ENCODE assay signal across 10 cellular contexts in genomic region chr2:212940816-212941215, GRCh38.
DNase-seq lines count a peak whose midpoint lies in the region; ATAC-seq, FAIRE-seq and TF ChIP-seq lines count a peak whose summit lies in the region.
"Had no signal": no experiment of that assay in that cellular context is flagged by ENCODE, and none has a peak within 500 bp of the region (broad histone marks: within the 10 kb centered on the region; RNA-seq: fewer than 3 reads in every experiment).

No MANE protein-coding gene starts in this region.

- H3K18ac ChIP-seq in mesendoderm (ENCODE audit: low read length), result no peak overlapping the region

- no peaks in the 10 kb centered on the region for H3K36me3 ChIP-seq in bronchial epithelial cell (ENCODE audit: control insufficient read depth, insufficient read depth, low read length)
- no peaks in the 10 kb centered on the region for H3K36me3 ChIP-seq in mesendoderm (ENCODE audit: control insufficient read depth, insufficient read depth, low read length)
- no peaks in the 10 kb centered on the region for H3K36me3 ChIP-seq in CD4-positive, alpha-beta memory T cell (ENCODE audit: insufficient read depth, low read length)

- no peak overlapping the region for H3K27ac ChIP-seq in mesendoderm (ENCODE audit: low read depth, low read length)
- H3K27ac ChIP-seq in CD4-positive, alpha-beta memory T cell (ENCODE audit: low read depth, low read length), result no peak overlapping the region

- no peaks in the 10 kb centered on the region for H3K9me3 Mint-ChIP-seq in activated CD4-positive, alpha-beta T cell treated with anti-CD3 and anti-CD28 coated beads, Interleukin-2, amount 10 ng/mL, durations not matched to agents 7 days and 5 days
- peaks cover 0 to 4% (median 0%) of the 10 kb centered on the region in 8 donors for H3K9me3 Mint-ChIP-seq in CD4-positive, alpha-beta memory T cell

- no peaks in the 10 kb centered on the region for H3K4me1 Mint-ChIP-seq in activated CD4-positive, alpha-beta T cell treated with anti-CD3 and anti-CD28 coated beads, Interleukin-2, amount 10 ng/mL, durations not matched to agents 7 days and 5 days
- H3K4me1 Mint-ChIP-seq in CD4-positive, alpha-beta memory T cell, result no peaks in the 10 kb centered on the region

- H3K9ac ChIP-seq in mesendoderm (ENCODE audit: low read length), result no peak overlapping the region

- H3K27me3 Mint-ChIP-seq in activated CD4-positive, alpha-beta T cell treated with anti-CD3 and anti-CD28 coated beads, Interleukin-2, amount 10 ng/mL, durations not matched to agents 7 days and 5 days, result no peaks in the 10 kb centered on the region
- no peaks in the 10 kb centered on the region for H3K27me3 Mint-ChIP-seq in CD4-positive, alpha-beta memory T cell
- H3K27me3 Mint-ChIP-seq: activated CD4-positive, alpha-beta T cell treated with anti-CD3 and anti-CD28 coated beads for 36 hours had no signal

- no peak overlapping the region for H4K5ac ChIP-seq in mesendoderm (ENCODE audit: low read length)

- no peak overlapping the region for H4K8ac ChIP-seq in mesendoderm (ENCODE audit: low read depth, low read length)

- no peak overlapping the region for H3K4me3 ChIP-seq in bronchial epithelial cell (ENCODE audit: low read depth, low read length)
- H3K4me3 ChIP-seq in mesendoderm (ENCODE audit: low read length), result no peak overlapping the region
- H3K4me3 ChIP-seq in CD4-positive, alpha-beta memory T cell (ENCODE audit: low read length in 2 of 2), result no peak overlapping the region

- no peak overlapping the region for H3K23ac ChIP-seq in mesendoderm (ENCODE audit: low read length)

- H3K79me1 ChIP-seq in mesendoderm (ENCODE audit: low read length), result no peaks in the 10 kb centered on the region

- CTCF ChIA-PET in activated CD4-positive, alpha-beta T cell treated with anti-CD3 and anti-CD28 coated beads, Interleukin-2, amount 10 ng/mL, durations not matched to agents 7 days and 5 days (lab: Charles Lee), result no interaction called here
- CTCF ChIA-PET in CD4-positive, alpha-beta memory T cell (lab: Charles Lee; ENCODE audit: partially characterized antibody), result no interaction called here

- no peak overlapping the region for H3K4me2 ChIP-seq in mesendoderm (ENCODE audit: low read length)

- DNase-seq in Daoy (ENCODE audit: low read depth), result peak; percentile 50
- peak; percentile 82 for DNase-seq in NCI-H2107 (lab: John Stamatoyannopoulos, UW)
- peak; percentile 98 for DNase-seq in bronchial epithelial cell (ENCODE audit: low read depth)
- DNase-seq in mesendoderm, result peak; percentile 95
- no peak for DNase-seq in activated CD4-positive, alpha-beta T cell treated with anti-CD3 and anti-CD28 coated beads, Interleukin-2, amount 10 ng/mL, durations not matched to agents 7 days and 5 days
- no peak for DNase-seq in CD4-positive, alpha-beta memory T cell
- no peak for DNase-seq in GM20000 (ENCODE audit: low spot score)
- DNase-seq: activated CD4-positive, alpha-beta T cell treated with anti-CD3 and anti-CD28 coated beads for 36 hours; stimulated activated CD4-positive, alpha-beta T cell treated with anti-CD3 and anti-CD28 coated beads, Interleukin-4, amount 100 ng/mL, for 4 hours had no signal

- H3K9me3 ChIP-seq in CD4-positive, alpha-beta memory T cell (ENCODE audit: control insufficient read depth in 1 of 2, low read length in 2 of 2), result no peaks in the 10 kb centered on the region

- no CpG with 5 or more reads among the region's 2 CpGs for WGBS in mesendoderm (ENCODE audit: extremely low coverage, insufficient coverage, low lambda C conversion rate)

- FAIRE-seq in bronchial epithelial cell (lab: Jason Lieb, UNC), result peak; percentile 93

- H3K4me1 ChIP-seq in mesendoderm (ENCODE audit: control insufficient read depth, low read depth, low read length), result peaks cover 8% of the 10 kb centered on the region
- no peaks in the 10 kb centered on the region for H3K4me1 ChIP-seq in CD4-positive, alpha-beta memory T cell (ENCODE audit: insufficient read depth, low read length)

- H3K27me3 ChIP-seq in bronchial epithelial cell (ENCODE audit: control insufficient read depth, insufficient read depth, low read length) (no peaks in the 10 kb centered on the region), mesendoderm (ENCODE audit: insufficient read depth, low read length, poor library complexity) (no peaks in the 10 kb centered on the region)
- H3K27me3 ChIP-seq in CD4-positive, alpha-beta memory T cell (ENCODE audit: insufficient read depth, low read length), result no peaks in the 10 kb centered on the region

- no peak overlapping the region for H2BK5ac ChIP-seq in mesendoderm (ENCODE audit: low read length)

- no peak for ATAC-seq in GM19023 (IDR thresholded peaks at IDR 0.05; ENCODE audit: unreplicated experiment)
- ATAC-seq: activated CD4-positive, alpha-beta T cell treated with anti-CD3 and anti-CD28 coated beads for 36 hours had no signal

- no peak overlapping the region for H3K4me3 Mint-ChIP-seq in activated CD4-positive, alpha-beta T cell treated with anti-CD3 and anti-CD28 coated beads, Interleukin-2, amount 10 ng/mL, durations not matched to agents 7 days and 5 days
- no peak overlapping the region for H3K4me3 Mint-ChIP-seq in CD4-positive, alpha-beta memory T cell
- H3K4me3 Mint-ChIP-seq: activated CD4-positive, alpha-beta T cell treated with anti-CD3 and anti-CD28 coated beads for 36 hours had no signal

- H2AK5ac ChIP-seq in mesendoderm (ENCODE audit: low read length), result no peak overlapping the region

- intact Hi-C loops in CD4-positive, alpha-beta memory T cell (cut with micrococcal nuclease), result no loop called here

- TF ChIP-seq CTCF in bronchial epithelial cell (IDR thresholded peaks at IDR 0.05; ENCODE audit: insufficient read depth, low read length, severe bottlenecking), result no peak
- no peak for TF ChIP-seq CTCF in GM20000 (IDR thresholded peaks at IDR 0.05; ENCODE audit: extremely low read depth, missing control alignments)

- H2BK15ac ChIP-seq in mesendoderm (replicated peaks; ENCODE audit: low read depth), result peak overlapping the region; percentile 98

- H2BK120ac ChIP-seq in mesendoderm (ENCODE audit: low read depth, low read length), result no peak overlapping the region

- no peak overlapping the region for H3K56ac ChIP-seq in mesendoderm (ENCODE audit: low read length)

- H3K27ac Mint-ChIP-seq in activated CD4-positive, alpha-beta T cell treated with anti-CD3 and anti-CD28 coated beads, Interleukin-2, amount 10 ng/mL, durations not matched to agents 7 days and 5 days, result no peak overlapping the region
- no peak overlapping the region for H3K27ac Mint-ChIP-seq in CD4-positive, alpha-beta memory T cell
- H3K27ac Mint-ChIP-seq: activated CD4-positive, alpha-beta T cell treated with anti-CD3 and anti-CD28 coated beads for 36 hours had no signal

- POLR2A ChIA-PET in activated CD4-positive, alpha-beta T cell treated with anti-CD3 and anti-CD28 coated beads, Interleukin-2, amount 10 ng/mL, durations not matched to agents 7 days and 5 days (lab: Charles Lee), result no interaction called here
- POLR2A ChIA-PET in CD4-positive, alpha-beta memory T cell (lab: Charles Lee; ENCODE audit: partially characterized antibody), result no interaction called here

- H3K79me2 ChIP-seq in mesendoderm (ENCODE audit: control insufficient read depth, insufficient read depth, low read length), result no peaks in the 10 kb centered on the region

- no peaks in the 10 kb centered on the region for H3K36me3 Mint-ChIP-seq in activated CD4-positive, alpha-beta T cell treated with anti-CD3 and anti-CD28 coated beads, Interleukin-2, amount 10 ng/mL, durations not matched to agents 7 days and 5 days (ENCODE audit: low read depth)
- H3K36me3 Mint-ChIP-seq in CD4-positive, alpha-beta memory T cell, result no peaks in the 10 kb centered on the region

- no peak overlapping the region for H3K4ac ChIP-seq in mesendoderm (ENCODE audit: low read depth, low read length)

Comparison
In these comparisons a context has a peak if more than half of its experiments do, and no peak if none do; other contexts are left out.
1. DNase-seq: peak in Daoy (single experiment), NCI-H2107 (single experiment), bronchial epithelial cell (single experiment) and mesendoderm (single experiment); none in activated CD4-positive, alpha-beta T cell treated with anti-CD3 and anti-CD28 coated beads, Interleukin-2, amount 10 ng/mL, durations not matched to agents 7 days and 5 days (single experiment), CD4-positive, alpha-beta memory T cell (0 of 5) and GM20000 (single experiment).